Comparison of ENCODE assay signal across 8 cellular contexts in genomic region chr3:9932535-9932842, GRCh38. TPM values are rescaled to one million over a fixed set of nuclear protein-coding genes. Genes with fewer than 3 reads are reported as not detected.
DNase-seq lines count a peak whose midpoint lies in the region; ATAC-seq, FAIRE-seq and TF ChIP-seq lines count a peak whose summit lies in the region.

No MANE protein-coding gene starts in this region.

- H3K27me3 ChIP-seq in left ventricle myocardium inferior (ENCODE audit: low read depth) (no peaks in the 10 kb centered on the region), bronchial epithelial cell (ENCODE audit: control insufficient read depth, insufficient read depth, low read length) (no peaks in the 10 kb centered on the region), vagina (no peaks in the 10 kb centered on the region)

- no peak for FAIRE-seq in bronchial epithelial cell (lab: Jason Lieb, UNC)

- intact Hi-C loops in left ventricle myocardium inferior (cut with micrococcal nuclease) = no loop called here
- intact Hi-C loops in left cardiac atrium (cut with DNase I) = no loop called here
- intact Hi-C loops in mucosa of descending colon (cut with DNase I, micrococcal nuclease) = no loop called here
- intact Hi-C loops in vagina (cut with DNase I) = loop anchor here (2.0 to 10.0 kb wide), 4 partner anchors 16 to 128 kb away; partner anchors contain the start of genes FANCD2, IL17RC and RPUSD3

- ATAC-seq in left cardiac atrium = no peak
- ATAC-seq in mucosa of descending colon = no peak
- no peak for ATAC-seq in GM19351 (IDR thresholded peaks at IDR 0.05; ENCODE audit: unreplicated experiment)
- ATAC-seq in GM18861 (IDR thresholded peaks at IDR 0.05; ENCODE audit: unreplicated experiment) = no peak

- TF ChIP-seq CTCF in left ventricle myocardium inferior (IDR thresholded peaks at IDR 0.05; ENCODE audit: borderline replicate concordance) (no peak), bronchial epithelial cell (IDR thresholded peaks at IDR 0.05; ENCODE audit: insufficient read depth, low read length, severe bottlenecking) (no peak), mucosa of descending colon (IDR thresholded peaks at IDR 0.05) (no peak), vagina (IDR thresholded peaks at IDR 0.05) (no peak)

- H3K36me3 ChIP-seq in left ventricle myocardium inferior (peaks cover 38% of the 10 kb centered on the region), bronchial epithelial cell (ENCODE audit: control insufficient read depth, insufficient read depth, low read length) (peaks cover 6% of the 10 kb centered on the region), mucosa of descending colon (ENCODE audit: low read depth) (no peaks in the 10 kb centered on the region), vagina (peaks cover 0 to 23% of the 10 kb centered on the region in 2 donors)

- H3K4me1 ChIP-seq in left ventricle myocardium inferior (peaks cover 44% of the 10 kb centered on the region), mucosa of descending colon (ENCODE audit: low read depth) (peaks cover 22% of the 10 kb centered on the region), vagina (peaks cover 43% of the 10 kb centered on the region)

- no peak for DNase-seq in left ventricle myocardium inferior
- DNase-seq in left cardiac atrium = no peak
- DNase-seq in bronchial epithelial cell (ENCODE audit: low read depth) = no peak
- DNase-seq in mucosa of descending colon = peak in 1 of 3 donors; percentile 21
- no peak for DNase-seq in vagina (ENCODE audit: extremely low spot score in 2 of 2)
- DNase-seq in epidermal melanocyte (ENCODE audit: insufficient read length, low spot score) = no peak

- H3K9me3 ChIP-seq in left ventricle myocardium inferior (replicated peaks) (no peaks in the 10 kb centered on the region), mucosa of descending colon (no peaks in the 10 kb centered on the region), vagina (no peaks in the 10 kb centered on the region)

- H3K27ac ChIP-seq in left ventricle myocardium inferior (replicated peaks) (peak overlapping the region; percentile 97), vagina (peak overlapping the region; percentile 93)

- TF ChIP-seq POLR2A in vagina (IDR thresholded peaks at IDR 0.05) = no peak

- H3K4me3 ChIP-seq in left ventricle myocardium inferior (peak overlapping the region; percentile 95), bronchial epithelial cell (ENCODE audit: low read depth, low read length) (peak overlapping the region; percentile 75), mucosa of descending colon (peak overlapping the region; percentile 31), vagina (peak overlapping the region; percentile 75 to 89)

RNA-seq across cellular contexts. Expression of gene CRELD1, which starts 1.1 kb away (rescaled TPM):
- 72.3 TPM for total RNA-seq in left ventricle myocardium inferior
- total RNA-seq in left cardiac atrium = 10 to 100 TPM; 47.4 to 59.8 TPM
- total RNA-seq in bronchial epithelial cell = 22.1 and 35.8 TPM in 2 replicates
- total RNA-seq in mucosa of descending colon = 10 to 100 TPM; 16.7 to 54.1 (median 29.3) TPM
- 27.0 TPM for total RNA-seq in vagina

RNA-seq across cellular contexts. Expression of gene IL17RC, which starts 15.6 kb away (rescaled TPM):
- total RNA-seq in left ventricle myocardium inferior = 35.0 TPM
- total RNA-seq in left cardiac atrium = 10 to 100 TPM; 33.2 to 34.6 TPM
- 21.1 and 31.7 TPM in 2 replicates for total RNA-seq in bronchial epithelial cell
- total RNA-seq in mucosa of descending colon = 10 to 100 TPM; 36.1 to 45.6 (median 44.0) TPM
- 66.3 TPM for total RNA-seq in vagina

RNA-seq across cellular contexts. Expression of gene PRRT3, which starts 19.7 kb away (rescaled TPM):
- total RNA-seq in left ventricle myocardium inferior (0.47 TPM), left cardiac atrium (1 to 10 TPM in 1 of 2 donors, under 1 TPM in 1; 0.97 to 1.4 TPM), bronchial epithelial cell (0.26 and 0.38 TPM in 2 replicates), mucosa of descending colon (1 to 10 TPM; 1.0 to 1.8 (median 1.2) TPM), vagina (1.7 TPM)

RNA-seq across cellular contexts. Expression of gene IL17RE, which starts 29.8 kb away (rescaled TPM):
- total RNA-seq in left ventricle myocardium inferior (0.58 TPM), left cardiac atrium (1 to 10 TPM; 1.8 to 2.2 TPM), bronchial epithelial cell (0.53 and 2.6 TPM in 2 replicates), mucosa of descending colon (100 to 1,000 TPM in 1 of 3 donors, 10 to 100 TPM in 2; 41.8 to 116 (median 82.8) TPM), vagina (15.2 TPM)

RNA-seq across cellular contexts. Expression of gene JAGN1, which starts 42.1 kb away (rescaled TPM):
- 17.5 TPM for total RNA-seq in left ventricle myocardium inferior
- 10 to 100 TPM; 20.7 to 25.6 TPM for total RNA-seq in left cardiac atrium
- 24.5 and 35.5 TPM in 2 replicates for total RNA-seq in bronchial epithelial cell
- 10 to 100 TPM; 29.6 to 41.5 (median 36.6) TPM for total RNA-seq in mucosa of descending colon
- 32.7 TPM for total RNA-seq in vagina

Comparison
In these comparisons a context has a peak if more than half of its experiments do, and no peak if none do; other contexts are left out.
1. H3K4me3 ChIP-seq: peak in every context shown above with its lines; median percentile 95 in left ventricle myocardium inferior; 82 in vagina; 75 in bronchial epithelial cell; 31 in mucosa of descending colon.